ENCODE assay signal across 4 cellular contexts in genomic region chr19:15018836-15019235, GRCh38. TPM values are rescaled to one million over a fixed set of nuclear protein-coding genes. Genes with fewer than 3 reads are reported as not detected.
"Had no signal": no experiment of that assay in that cellular context is flagged by ENCODE, and none has a peak within 500 bp of the region (broad histone marks: within the 10 kb centered on the region; RNA-seq: fewer than 3 reads in every experiment).

No MANE protein-coding gene starts in this region.

RNA-seq across cellular contexts. Expression of gene CASP14, which starts 30.4 kb away (rescaled TPM):
- polyA plus RNA-seq: HepG2, IgD-negative memory B cell, IMR-90, K562 had no signal

RNA-seq across cellular contexts. Expression of gene SLC1A6, which starts 39.2 kb away (rescaled TPM):
- polyA plus RNA-seq: HepG2, IgD-negative memory B cell, IMR-90, K562 had no signal
